28 cellular contexts compared by ENCODE assay signal in the genomic region with DNA sequence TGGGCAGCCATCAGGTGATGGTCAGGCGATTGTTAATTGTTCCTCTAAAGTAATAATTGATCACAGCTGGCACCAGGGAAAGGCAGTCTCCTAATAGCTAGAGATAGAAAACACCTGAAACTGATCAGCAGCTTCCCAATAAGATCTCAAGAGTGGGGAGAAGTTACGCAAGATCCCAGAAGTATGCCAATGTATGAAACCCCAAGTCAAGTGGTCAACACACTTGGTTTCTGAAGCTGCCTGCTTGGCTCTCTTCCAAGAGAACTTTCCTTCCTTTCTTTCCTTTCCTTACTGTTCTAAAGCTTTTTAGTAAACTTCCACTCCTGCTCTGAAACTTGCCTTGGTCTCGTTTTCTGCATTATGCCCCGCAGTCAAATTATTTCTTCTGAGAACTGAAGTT.
"Had no signal": no experiment of that assay in that cellular context is flagged by ENCODE, and none has a peak within 500 bp of the region (broad histone marks: within the 10 kb centered on the region; RNA-seq: fewer than 3 reads in every experiment).

No MANE protein-coding gene starts in this region.

- H3K27ac ChIP-seq: neural progenitor cell, ovary, parathyroid adenoma, psoas muscle, skin epidermis, spleen, suprapubic skin, testis, tibial artery, transverse colon, upper lobe of right lung, uterus had no signal

- H3K36me3 ChIP-seq: neural progenitor cell, ovary, spleen, suprapubic skin, tibial artery, transverse colon, upper lobe of right lung, uterus had no signal

- H2AFZ ChIP-seq: neural progenitor cell, parathyroid adenoma had no signal

- DNase-seq: natural killer cell; occipital lobe; ovary; posterior cingulate gyrus; psoas muscle; right cardiac atrium; spleen; stimulated activated CD4-positive, alpha-beta T cell treated with anti-CD3 and anti-CD28 coated beads, Interleukin-12 subunit alpha, Interleukin-12 subunit beta, amount 100 ng/mL, for 4 hours; stimulated activated CD4-positive, alpha-beta T cell treated with anti-CD3 and anti-CD28 coated beads, Interleukin-1b, Interleukin-23, amount 100 ng/mL, for 48 hours; stimulated activated CD4-positive, alpha-beta T cell treated with anti-CD3 and anti-CD28 coated beads, Interleukin-4, amount 100 ng/mL, for 1 hour; stimulated activated CD4-positive, alpha-beta T cell treated with anti-CD3 and anti-CD28 coated beads, Interleukin-4, amount 100 ng/mL, for 4 hours; stimulated activated CD8-positive, alpha-beta memory T cell treated with anti-CD3 and anti-CD28 coated beads, Interleukin-4, amount 100 ng/mL, for 48 hours; stimulated activated naive CD4-positive, alpha-beta T cell; stimulated activated naive CD8-positive, alpha-beta T cell treated with anti-CD3 and anti-CD28 coated beads, Interleukin-15, amount 100 ng/mL, for 72 hours; stimulated activated naive CD8-positive, alpha-beta T cell treated with anti-CD3 and anti-CD28 coated beads, Interleukin-15, Interleukin-2, amounts not matched to agents 100 U/mL and 50 U/mL, for 24 hours; substantia nigra; testis; tibial artery; transverse colon; upper lobe of right lung; uterus had no signal

- H3K9me3 ChIP-seq: ovary, psoas muscle, spleen, suprapubic skin, testis, tibial artery, transverse colon, upper lobe of right lung, uterus had no signal

- H3K9ac ChIP-seq: neural progenitor cell, parathyroid adenoma had no signal

- H3K4me2 ChIP-seq: neural progenitor cell, smooth muscle cell had no signal

- H3K4me1 ChIP-seq: neural progenitor cell, parathyroid adenoma, psoas muscle, spleen, suprapubic skin, testis, tibial artery, upper lobe of right lung, uterus had no signal

- H3K79me2 ChIP-seq: parathyroid adenoma had no signal

- ATAC-seq: natural killer cell; psoas muscle; right cardiac atrium; sciatic nerve; stimulated activated memory B cell treated with anti-CD40 and anti-IgM and Interleukin-4, amounts not matched to agents 10 μg/mL and 1 μg/mL and 100 μg/mL, for 72 hours; stimulated activated naive CD8-positive, alpha-beta T cell treated with anti-CD3 and anti-CD28 coated beads, Interleukin-15, amount 100 ng/mL, for 72 hours; stimulated activated naive CD8-positive, alpha-beta T cell treated with anti-CD3 and anti-CD28 coated beads, Interleukin-15, Interleukin-2, amounts not matched to agents 100 U/mL and 50 U/mL, for 24 hours; upper lobe of right lung had no signal

- H3K27me3 ChIP-seq: neural progenitor cell, ovary, suprapubic skin, testis, tibial artery, transverse colon, upper lobe of right lung, uterus had no signal

- H3K4me3 ChIP-seq: neural progenitor cell, ovary, psoas muscle, skin epidermis, smooth muscle cell, spleen, suprapubic skin, testis, tibial artery, transverse colon, upper lobe of right lung, uterus had no signal
